Comparison of ENCODE assay signal across 22 cellular contexts in genomic region chr6:138036111-138036510, GRCh38.
A peak's percentile ranks its signal among the peaks of the same experiment; 100 is the strongest.
DNase-seq lines count a peak whose midpoint lies in the region; ATAC-seq and TF ChIP-seq lines count a peak whose summit lies in the region.
"Had no signal": no experiment of that assay in that cellular context is flagged by ENCODE, and none has a peak within 500 bp of the region (broad histone marks: within the 10 kb centered on the region; RNA-seq: fewer than 3 reads in every experiment).

No MANE protein-coding gene starts in this region.

- peaks cover 0 to 3% of the 10 kb centered on the region in 2 experiments; a peak in 1 of 4 replicates for H3K4me1 Mint-ChIP-seq in H9

- H3K27ac Mint-ChIP-seq in H9, result no peak overlapping the region; a peak in 1 of 7 replicates
- H3K27ac Mint-ChIP-seq: CD8-positive, alpha-beta T cell; effector memory CD8-positive, alpha-beta T cell had no signal

- no peak overlapping the region for H2BK20ac ChIP-seq in H9 (ENCODE audit: low read depth, low read length, poor library complexity, severe bottlenecking)

- H3K18ac ChIP-seq in H9 (ENCODE audit: insufficient read length, low read depth, low read length), result no peak overlapping the region

- BruUV-seq in PC-9 (replicated peaks; lab: Mats Ljungman, UMichigan), result no TSS peak

- DNase-seq in H9 (peak; percentile 35), PC-9 (peak; percentile 73 to 82), smooth muscle cell (lab: John Stamatoyannopoulos, UW; ENCODE audit: unreplicated experiment) (no peak), mesenteric fat pad (ENCODE audit: low spot score) (no peak), pons (ENCODE audit: low spot score) (no peak)
- DNase-seq in stimulated activated naive CD4-positive, alpha-beta T cell (lab: John Stamatoyannopoulos, UW), result no peak
- DNase-seq: activated CD4-positive, CD25-positive, alpha-beta regulatory T cell treated with anti-CD3 and anti-CD28 coated beads, Interleukin-2, amount 50 U/mL, for 72 hours; activated CD8-positive, alpha-beta memory T cell treated with anti-CD3 and anti-CD28 coated beads for 24 hours; activated naive CD4-positive, alpha-beta T cell treated with anti-CD3 and anti-CD28 coated beads, Interleukin-2, amount 50 U/mL, for 16 hours; activated T-cell treated with anti-CD3 and anti-CD28 coated beads, Interleukin-2, amount 50 U/mL, for 48 hours; CD8-positive, alpha-beta T cell; effector memory CD8-positive, alpha-beta T cell; islet precursor cell; midbrain; NCI-H1105 treated with DMSO at 0.1 percent for 48 hours; NCI-H526 treated with DMSO at 0.1 percent for 48 hours; spleen; stimulated activated CD8-positive, alpha-beta memory T cell treated with anti-CD3 and anti-CD28 coated beads, Interleukin-4, amount 100 ng/mL, for 48 hours; T-helper 9 cell had no signal

- H2AFZ ChIP-seq in H9 (ENCODE audit: low read length) (no peak overlapping the region), PC-9 (no peak overlapping the region), smooth muscle cell (ENCODE audit: low read depth) (no peak overlapping the region)

- TF ChIP-seq CTCF in H9 (conservative IDR thresholded peaks at IDR 0.05) (no peak; the same call in 2 of the 3 replicates), PC-9 (conservative IDR thresholded peaks at IDR 0.05) (no peak), smooth muscle cell (IDR thresholded peaks at IDR 0.05; ENCODE audit: borderline replicate concordance, insufficient read depth, poor library complexity, severe bottlenecking) (no peak)

- no peak overlapping the region for H3K4me3 Mint-ChIP-seq in H9
- H3K4me3 Mint-ChIP-seq: CD8-positive, alpha-beta T cell; effector memory CD8-positive, alpha-beta T cell; neural crest cell had no signal

- H3K79me1 ChIP-seq in H9 (ENCODE audit: insufficient read depth, low read depth, low read length, poor library complexity, severe bottlenecking), result no peaks in the 10 kb centered on the region

- CTCF ChIA-PET in PC-9 (lab: Charles Lee), result no interaction called here

- no peak overlapping the region for H2BK5ac ChIP-seq in H9 (ENCODE audit: insufficient read length, low read length)

- POLR2A ChIA-PET in PC-9 (lab: Charles Lee; ENCODE audit: unreplicated experiment), result interaction anchor here (0.6 kb wide), 1 partner anchor 21 kb away, joined by 4 read pairs; no protein-coding TSS in a partner anchor

- H3K14ac ChIP-seq in H9 (ENCODE audit: insufficient read depth, low read length), result no peak overlapping the region; the same call in 1 of the 2 replicates

- no peak overlapping the region for H4K91ac ChIP-seq in H9 (ENCODE audit: insufficient read length, low read depth, low read length)

- H2BK12ac ChIP-seq in H9 (ENCODE audit: insufficient read length, low read depth, low read length), result no peak overlapping the region

- H3K4me2 ChIP-seq in H9 (ENCODE audit: insufficient read depth, insufficient read length, low read length) (no peak overlapping the region), PC-9 (peak overlapping the region; percentile 11; the same call in 1 of the 2 replicates), smooth muscle cell (no peak overlapping the region)

- no peaks in the 10 kb centered on the region for H3K36me3 Mint-ChIP-seq in H9 (ENCODE audit: insufficient read depth in 1 of 3, low read depth in 3 of 3)
- H3K36me3 Mint-ChIP-seq: CD8-positive, alpha-beta T cell had no signal

- H3K4me1 ChIP-seq in H9 (ENCODE audit: insufficient read depth, low read length) (no peaks in the 10 kb centered on the region), PC-9 (replicated peaks; ENCODE audit: insufficient read depth) (peaks cover 19% of the 10 kb centered on the region), smooth muscle cell (ENCODE audit: low read depth) (no peaks in the 10 kb centered on the region)
- H3K4me1 ChIP-seq: prostate gland, spleen had no signal

- H3K9me3 ChIP-seq in H9 (ENCODE audit: control insufficient read depth, low read depth, low read length) (no peaks in the 10 kb centered on the region), PC-9 (ENCODE audit: insufficient read depth, low read depth) (no peaks in the 10 kb centered on the region), smooth muscle cell (replicated peaks; ENCODE audit: low read depth) (no peaks in the 10 kb centered on the region)
- H3K9me3 ChIP-seq: prostate gland, spleen had no signal

- H3F3A ChIP-seq in PC-9 (ENCODE audit: insufficient read depth, low read depth) (0 out of 2 replicates have a peak, but pooled peaks cover 3% of the 10 kb centered on the region), smooth muscle cell (ENCODE audit: low read depth) (no peaks in the 10 kb centered on the region)

- no peak overlapping the region for H3T11ph ChIP-seq in H9 (ENCODE audit: low read length)

- H3K79me2 ChIP-seq in H9 (ENCODE audit: insufficient read depth, low read length) (no peaks in the 10 kb centered on the region), PC-9 (ENCODE audit: low read depth) (no peaks in the 10 kb centered on the region), smooth muscle cell (ENCODE audit: low read depth) (no peaks in the 10 kb centered on the region)

- H3K36me3 ChIP-seq in PC-9 (ENCODE audit: low read depth) (no peaks in the 10 kb centered on the region), smooth muscle cell (ENCODE audit: low read depth) (no peaks in the 10 kb centered on the region)
- H3K36me3 ChIP-seq: prostate gland, spleen had no signal

- H3K27me3 Mint-ChIP-seq in H9 (ENCODE audit: low read depth), result no peaks in the 10 kb centered on the region

- H3K9ac ChIP-seq in H9 (ENCODE audit: extremely low read depth, insufficient read length, low read length), result no peak overlapping the region
- H3K9ac ChIP-seq in smooth muscle cell (ENCODE audit: low read depth), result peak overlapping the region; percentile 35

- no peaks in the 10 kb centered on the region for H3K23me2 ChIP-seq in H9 (ENCODE audit: insufficient read length, low read depth, low read length, poor library complexity, severe bottlenecking)

- H3K9me3 Mint-ChIP-seq in H9, result no peaks in the 10 kb centered on the region
- H3K9me3 Mint-ChIP-seq: CD8-positive, alpha-beta T cell; effector memory CD8-positive, alpha-beta T cell; neural crest cell had no signal

- H4K20me1 ChIP-seq in H9 (ENCODE audit: control insufficient read depth, insufficient read depth, insufficient read length) (no peaks in the 10 kb centered on the region), PC-9 (ENCODE audit: insufficient read depth) (no peaks in the 10 kb centered on the region), smooth muscle cell (ENCODE audit: low read depth) (no peaks in the 10 kb centered on the region)

- H3K4me3 ChIP-seq in PC-9, result no peak overlapping the region
- H3K4me3 ChIP-seq in smooth muscle cell, result no peak overlapping the region
- H3K4me3 ChIP-seq: prostate gland, spleen had no signal

- H3K4ac ChIP-seq in H9 (ENCODE audit: low read depth, low read length), result no peak overlapping the region

- H2AK5ac ChIP-seq in H9 (ENCODE audit: insufficient read length, low read length), result no peak overlapping the region

- no peak overlapping the region for H3K27ac ChIP-seq in H9 (ENCODE audit: insufficient read length, low read depth, low read length)
- H3K27ac ChIP-seq in PC-9, result 0 out of 2 replicates have a peak overlapping the region, but pooled peaks have one; percentile 4
- peak overlapping the region; percentile 77 for H3K27ac ChIP-seq in smooth muscle cell (ENCODE audit: low read depth)
- H3K27ac ChIP-seq: prostate gland, spleen had no signal

- H4K5ac ChIP-seq in H9 (ENCODE audit: insufficient read length, low read depth, low read length), result no peak overlapping the region

- no peak overlapping the region for H2BK15ac ChIP-seq in H9 (ENCODE audit: low read depth, low read length)

- intact Hi-C loops in PC-9 (cut with micrococcal nuclease; ENCODE audit: unreplicated experiment), result loop anchor here (1.0 kb wide), 1 partner anchor 70 kb away; no protein-coding TSS in a partner anchor

- no peak overlapping the region for H3K23ac ChIP-seq in H9 (ENCODE audit: insufficient read length, low read depth, low read length)

- no peaks in the 10 kb centered on the region for H3K27me3 ChIP-seq in H9 (ENCODE audit: insufficient read depth, low read length)
- no peaks in the 10 kb centered on the region for H3K27me3 ChIP-seq in PC-9 (ENCODE audit: insufficient read depth, low read depth)
- H3K27me3 ChIP-seq in smooth muscle cell (ENCODE audit: low read depth), result no peaks in the 10 kb centered on the region
- H3K27me3 ChIP-seq: spleen had no signal

- peak; percentile 88 for ATAC-seq in esophagus mucosa
- ATAC-seq: CD8-positive, alpha-beta T cell; effector memory CD8-positive, alpha-beta T cell had no signal

- no peak overlapping the region for H4K8ac ChIP-seq in H9 (replicated peaks; ENCODE audit: insufficient read length, low read depth, low read length)

- H3K56ac ChIP-seq in H9 (ENCODE audit: insufficient read length, low read depth, low read length), result no peak overlapping the region

- H3K9me2 ChIP-seq in PC-9 (ENCODE audit: insufficient read depth), result no peaks in the 10 kb centered on the region

- H2BK120ac ChIP-seq in H9 (ENCODE audit: low read depth, low read length, poor library complexity, severe bottlenecking), result no peak overlapping the region

- no CpG with 5 or more reads among the region's 5 CpGs for whole genome bisulfite sequencing in H9 (ENCODE audit: extremely low coverage, insufficient read length, low lambda C conversion rate)
- WGBS in smooth muscle cell (ENCODE audit: low lambda C conversion rate), result 74% methylated on average over 5 of the region's 5 CpGs

Comparison
In these comparisons a context has a peak if more than half of its experiments do, and no peak if none do; other contexts are left out.
1. DNase-seq: peak in H9 (single experiment) and PC-9 (2 of 2); none in smooth muscle cell (single experiment), stimulated activated naive CD4-positive, alpha-beta T cell (0 of 6), mesenteric fat pad (single experiment) and pons (single experiment).